In genomic region chr4:67459164-67459563, GRCh38 we compare ENCODE assay signal across 22 cellular contexts.
A peak's percentile ranks its signal among the peaks of the same experiment; 100 is the strongest.
DNase-seq lines count a peak whose midpoint lies in the region; ATAC-seq and TF ChIP-seq lines count a peak whose summit lies in the region.
"Had no signal": no experiment of that assay in that cellular context is flagged by ENCODE, and none has a peak within 500 bp of the region (broad histone marks: within the 10 kb centered on the region; RNA-seq: fewer than 3 reads in every experiment).

No MANE protein-coding gene starts in this region.

- no peak overlapping the region for H3K4me2 ChIP-seq in GM23338
- H3K4me2 ChIP-seq: BLaER1 treated with 17β-estradiol and CSF1 and Interleukin-3, amounts not matched to agents 10 nM and 100 nM had no signal

- TF ChIP-seq CTCF in GM23338 (conservative IDR thresholded peaks at IDR 0.05; ENCODE audit: low read depth in 2 of 2): no peak
- no peak for TF ChIP-seq CTCF in RWPE2 (IDR thresholded peaks at IDR 0.05; ENCODE audit: poor library complexity, severe bottlenecking)
- TF ChIP-seq CTCF in foreskin keratinocyte (conservative IDR thresholded peaks at IDR 0.05): no peak
- no peak for TF ChIP-seq CTCF in nephron progenitor cell (IDR thresholded peaks at IDR 0.05)

- H3K9me3 Mint-ChIP-seq in GM23338 (peaks cover 4% of the 10 kb centered on the region), nephron progenitor cell (peaks cover 5% of the 10 kb centered on the region)
- H3K9me3 Mint-ChIP-seq: CD8-positive, alpha-beta memory T cell; HFFc6; IgD-negative memory B cell had no signal

- H3K4me1 Mint-ChIP-seq in GM23338 (peaks cover 4% of the 10 kb centered on the region), nephron progenitor cell (peaks cover 6% of the 10 kb centered on the region)

- no peaks in the 10 kb centered on the region for H4K20me1 ChIP-seq in GM23338 (replicated peaks; ENCODE audit: insufficient read depth)
- H4K20me1 ChIP-seq: BLaER1 treated with 17β-estradiol and CSF1 and Interleukin-3, amounts not matched to agents 10 nM and 100 nM had no signal

- H3K27me3 ChIP-seq in GM23338 (ENCODE audit: insufficient read depth): no peaks in the 10 kb centered on the region
- no peaks in the 10 kb centered on the region for H3K27me3 ChIP-seq in RWPE2 (ENCODE audit: insufficient read depth, poor library complexity, severe bottlenecking)
- no peaks in the 10 kb centered on the region for H3K27me3 ChIP-seq in foreskin keratinocyte
- H3K27me3 ChIP-seq: BLaER1 treated with 17β-estradiol and CSF1 and Interleukin-3, amounts not matched to agents 10 nM and 100 nM had no signal

- H3F3A ChIP-seq in GM23338 (replicated peaks; ENCODE audit: low read depth): no peaks in the 10 kb centered on the region

- H3K27ac ChIP-seq in GM23338 (ENCODE audit: low read depth) (no peak overlapping the region), RWPE2 (ENCODE audit: poor library complexity, severe bottlenecking) (no peak overlapping the region), foreskin keratinocyte (no peak overlapping the region)
- H3K27ac ChIP-seq: BLaER1 treated with 17β-estradiol and CSF1 and Interleukin-3, amounts not matched to agents 10 nM and 100 nM had no signal

- H2AFZ ChIP-seq in GM23338: no peak overlapping the region

- H3K4me1 ChIP-seq in GM23338 (ENCODE audit: insufficient read depth) (no peaks in the 10 kb centered on the region; the same call in 1 of the 2 replicates), RWPE2 (ENCODE audit: insufficient read depth, poor library complexity, severe bottlenecking) (no peaks in the 10 kb centered on the region), foreskin keratinocyte (no peaks in the 10 kb centered on the region)
- H3K4me1 ChIP-seq: BLaER1 treated with 17β-estradiol and CSF1 and Interleukin-3, amounts not matched to agents 10 nM and 100 nM had no signal

- no peaks in the 10 kb centered on the region for H3K79me2 ChIP-seq in GM23338 (replicated peaks; ENCODE audit: insufficient read depth)

- H3K4me3 Mint-ChIP-seq in GM23338 (no peak overlapping the region), nephron progenitor cell (no peak overlapping the region)
- H3K4me3 Mint-ChIP-seq: CD8-positive, alpha-beta memory T cell; HFFc6; IgD-negative memory B cell had no signal

- no peak overlapping the region for H3K27ac Mint-ChIP-seq in GM23338
- H3K27ac Mint-ChIP-seq in nephron progenitor cell: peak overlapping the region; percentile 50
- H3K27ac Mint-ChIP-seq: HFFc6 had no signal

- H3K9me3 ChIP-seq in RWPE2 (ENCODE audit: severe bottlenecking): no peaks in the 10 kb centered on the region

- H3K36me3 ChIP-seq in GM23338 (ENCODE audit: insufficient read depth) (no peaks in the 10 kb centered on the region), RWPE2 (ENCODE audit: low read depth) (no peaks in the 10 kb centered on the region)

- DNase-seq in GM23338 (ENCODE audit: low spot score): peak; percentile 24
- no peak for DNase-seq in RWPE2 (ENCODE audit: low spot score)
- DNase-seq in foreskin keratinocyte: peak in 1 of 2 donors; percentile 27
- no peak for DNase-seq in nephron progenitor cell
- DNase-seq in posterior cingulate gyrus: no peak
- no peak for DNase-seq in NCI-H2227 treated with DMSO at 0.1 percent for 48 hours (lab: John Stamatoyannopoulos, UW)
- DNase-seq: CD8-positive, alpha-beta memory T cell; DMS79 treated with DMSO at 0.1 percent for 48 hours; H7; HFFc6; Kasumi-1; MM.1S; NCI-H1092; NCI-H1436 treated with DMSO at 0.1 percent for 48 hours; NCI-H2029; NCI-H2171 treated with DMSO at 0.1 percent for 48 hours; NCI-H446 treated with DMSO at 0.1 percent for 48 hours; NCI-H774; RPMI8226 had no signal

- H3K9me2 ChIP-seq in GM23338 (ENCODE audit: insufficient read depth): no peaks in the 10 kb centered on the region

- ATAC-seq in GM23338 (peak; percentile 67), RWPE2 (ENCODE audit: low read depth) (peak; percentile 41; the same call in 2 of the 3 replicates), foreskin keratinocyte (peak; percentile 83), HG02798 (IDR thresholded peaks at IDR 0.05; ENCODE audit: poor library complexity, unreplicated experiment) (no peak)

- intact Hi-C loops in posterior cingulate gyrus (cut with DNase I): no loop called here

- peaks cover 1% of the 10 kb centered on the region for H3K27me3 Mint-ChIP-seq in GM23338 (ENCODE audit: insufficient read depth, low read depth, poor library complexity)
- no peaks in the 10 kb centered on the region for H3K27me3 Mint-ChIP-seq in nephron progenitor cell (ENCODE audit: low read depth, poor library complexity)
- H3K27me3 Mint-ChIP-seq: CD8-positive, alpha-beta memory T cell; IgD-negative memory B cell had no signal

- H3K4me3 ChIP-seq in GM23338 (no peak overlapping the region), RWPE2 (ENCODE audit: severe bottlenecking) (no peak overlapping the region)
- H3K4me3 ChIP-seq: BLaER1 treated with 17β-estradiol and CSF1 and Interleukin-3, amounts not matched to agents 10 nM and 100 nM had no signal

- H3K36me3 Mint-ChIP-seq in GM23338 (ENCODE audit: low read depth) (peaks cover 14% of the 10 kb centered on the region), nephron progenitor cell (ENCODE audit: low read depth) (peaks cover 43% of the 10 kb centered on the region)

TF ChIP-seq in GM23338, 12 proteins besides CTCF, POLR2A, EP300 and RAD21:
- TF ChIP-seq POLR2AphosphoS5 (IDR thresholded peaks at IDR 0.05; ENCODE audit: low read depth): no peak
- TF ChIP-seq ZNF462 (CRISPR knock-in tag; IDR thresholded peaks at IDR 0.05): no peak
- TF ChIP-seq JUNB (IDR thresholded peaks at IDR 0.05; ENCODE audit: unreplicated experiment): no peak
